Comparison of ENCODE assay signal across 1 cellular context in the genomic region with DNA sequence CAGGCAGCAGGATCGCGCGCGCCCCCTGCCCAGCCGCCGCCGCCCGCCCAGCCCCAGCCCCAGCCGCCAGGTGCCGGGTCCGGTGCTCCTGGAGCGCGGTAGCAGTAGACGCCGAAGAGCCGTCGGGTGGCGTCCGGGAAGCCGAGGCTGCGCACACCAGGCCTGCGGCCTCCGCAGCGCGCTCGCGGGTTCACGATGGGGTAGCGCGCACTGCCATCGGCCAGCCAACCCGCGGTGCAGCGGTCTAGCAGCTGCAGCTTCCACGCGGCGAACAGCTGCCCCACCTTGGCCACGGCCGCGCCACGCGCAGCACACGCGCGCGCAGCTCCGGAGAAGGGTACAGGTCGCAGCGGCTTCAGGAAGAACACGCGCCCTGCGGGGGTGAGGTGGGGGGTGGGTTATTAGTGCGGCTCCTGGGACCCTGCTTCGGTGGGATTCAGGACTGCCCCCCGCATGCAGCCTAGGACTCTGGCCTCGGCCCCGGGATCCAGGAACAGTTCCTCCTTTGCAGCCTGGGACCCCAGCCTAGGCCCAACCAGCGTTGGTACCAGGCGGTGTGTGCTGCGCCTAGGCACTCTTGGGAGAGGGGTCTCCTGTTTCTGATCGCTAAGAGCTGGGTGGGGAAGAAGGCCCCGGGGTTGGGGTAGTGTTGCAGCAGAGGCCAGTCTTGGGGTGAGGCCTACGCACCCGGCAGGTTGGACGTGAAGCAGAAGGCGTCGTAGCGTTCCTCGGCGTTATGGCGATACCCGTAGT.
TF ChIP-seq lines count a peak whose summit lies in the region.

No MANE protein-coding gene starts in this region.

TF ChIP-seq in IMR-90, 13 proteins besides CTCF, POLR2A, EP300 and RAD21:
- TF ChIP-seq, protein P1, sequence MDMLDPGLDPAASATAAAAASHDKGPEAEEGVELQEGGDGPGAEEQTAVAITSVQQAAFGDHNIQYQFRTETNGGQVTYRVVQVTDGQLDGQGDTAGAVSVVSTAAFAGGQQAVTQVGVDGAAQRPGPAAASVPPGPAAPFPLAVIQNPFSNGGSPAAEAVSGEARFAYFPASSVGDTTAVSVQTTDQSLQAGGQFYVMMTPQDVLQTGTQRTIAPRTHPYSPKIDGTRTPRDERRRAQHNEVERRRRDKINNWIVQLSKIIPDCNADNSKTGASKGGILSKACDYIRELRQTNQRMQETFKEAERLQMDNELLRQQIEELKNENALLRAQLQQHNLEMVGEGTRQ (IDR thresholded peaks at IDR 0.05; ENCODE audit: low read depth, low read length): no peak
TF ChIP-seq in IMR-90: peak in this region for 0.
